ENCODE assay signal across 11 cellular contexts in the genomic region with DNA sequence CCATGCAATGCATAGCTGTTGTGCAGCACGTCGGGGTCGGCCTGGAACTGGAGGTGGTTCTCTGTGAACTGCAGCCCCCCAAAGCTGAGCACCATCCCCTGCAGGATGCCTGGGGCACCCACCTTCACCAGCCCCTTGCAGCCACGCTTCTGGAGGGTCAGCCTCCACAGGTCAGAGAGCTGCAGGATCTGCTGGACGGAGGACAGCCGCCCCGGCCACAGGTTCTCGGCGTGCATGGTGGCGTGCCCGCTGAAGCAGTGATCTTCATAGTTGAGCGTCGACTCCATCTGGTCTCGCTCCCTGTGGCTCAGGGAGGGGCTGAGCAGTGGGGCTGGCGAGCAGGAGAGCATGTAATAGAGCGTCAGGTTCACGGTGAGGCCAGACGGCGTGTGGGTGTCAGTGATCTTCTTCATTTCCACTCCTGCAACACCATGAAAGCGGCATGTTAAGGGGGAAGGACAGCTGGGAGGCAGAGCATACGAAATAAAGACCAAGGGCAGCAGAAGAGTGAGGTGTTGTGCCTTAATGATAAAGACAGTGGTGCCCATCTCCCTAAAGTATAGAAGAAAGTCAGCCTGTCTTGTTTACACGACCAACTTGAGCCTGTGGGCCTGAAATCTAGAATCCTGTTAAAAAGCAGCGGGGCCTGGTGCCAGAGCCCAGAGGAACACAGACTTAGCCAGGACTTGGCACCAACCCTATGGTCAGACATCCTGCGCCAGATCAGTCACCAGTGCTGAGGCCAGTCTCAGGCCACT. TPM values are rescaled to one million over a fixed set of nuclear protein-coding genes. Genes with fewer than 3 reads are reported as not detected.
DNase-seq lines count a peak whose midpoint lies in the region; ATAC-seq and TF ChIP-seq lines count a peak whose summit lies in the region.
"Had no signal": no experiment of that assay in that cellular context is flagged by ENCODE, and none has a peak within 500 bp of the region (broad histone marks: within the 10 kb centered on the region; RNA-seq: fewer than 3 reads in every experiment).

No MANE protein-coding gene starts in this region.

- no TSS peak for BruUV-seq in PC-3 (replicated peaks; lab: Mats Ljungman, UMichigan)

- H3K4me3 ChIP-seq in PC-3 (ENCODE audit: low read length), result peak overlapping the region; percentile 68; the same call in 1 of the 2 replicates
- H3K4me3 ChIP-seq in gastrocnemius medialis, result peak overlapping the region in 3 of 4 donors; percentile 6 to 54 (median 9)

- peak overlapping the region; percentile 76 for H3K4me3 Mint-ChIP-seq in activated CD8-positive, alpha-beta memory T cell treated with anti-CD3 and anti-CD28 coated beads, Interleukin-2, amount 10 ng/mL, durations not matched to agents 7 days and 5 days
- H3K4me3 Mint-ChIP-seq in effector memory CD8-positive, alpha-beta T cell, result peak overlapping the region; percentile 87 to 88

- in situ Hi-C loops in gastrocnemius medialis (cut with MboI; ENCODE audit: low sequenced_read_pairs in 4 of 4), result loop anchor here in 1 of 4 donors (10.0 kb wide), 1 partner anchor 52 kb away; no protein-coding TSS in a partner anchor

- no peaks in the 10 kb centered on the region for H3F3A ChIP-seq in PC-3 (ENCODE audit: low read length, unreplicated experiment)

- H3K27ac ChIP-seq in PC-3 (ENCODE audit: low read length), result no peak overlapping the region
- H3K27ac ChIP-seq in gastrocnemius medialis, result peak overlapping the region; percentile 72 to 97 (median 84)

- no peak for TF ChIP-seq CTCF in PC-3 (conservative IDR thresholded peaks at IDR 0.05; ENCODE audit: low read depth, low read length)
- TF ChIP-seq CTCF in gastrocnemius medialis (IDR thresholded peaks at IDR 0.05 in 4 of 5, conservative IDR thresholded peaks at IDR 0.05 in 1 of 5), result no peak

- H3K4me1 ChIP-seq in PC-3 (ENCODE audit: insufficient read depth, low read length) (peaks cover 40% of the 10 kb centered on the region), gastrocnemius medialis (peaks cover 67 to 74% of the 10 kb centered on the region in 2 donors)

- H3K36me3 Mint-ChIP-seq in activated CD8-positive, alpha-beta memory T cell treated with anti-CD3 and anti-CD28 coated beads, Interleukin-2, amount 10 ng/mL, durations not matched to agents 7 days and 5 days, result peaks cover 27% of the 10 kb centered on the region
- peaks cover 60% of the 10 kb centered on the region for H3K36me3 Mint-ChIP-seq in effector memory CD8-positive, alpha-beta T cell (ENCODE audit: insufficient read depth)

- H3K4me1 Mint-ChIP-seq in activated CD8-positive, alpha-beta memory T cell treated with anti-CD3 and anti-CD28 coated beads, Interleukin-2, amount 10 ng/mL, durations not matched to agents 7 days and 5 days, result peaks cover 45% of the 10 kb centered on the region
- H3K4me1 Mint-ChIP-seq in effector memory CD8-positive, alpha-beta T cell (ENCODE audit: low read depth in 2 of 2), result peaks cover 33 to 34% of the 10 kb centered on the region in 2 donors

- H3K9me2 ChIP-seq in PC-3 (replicated peaks; ENCODE audit: low read length), result no peaks in the 10 kb centered on the region

- no peaks in the 10 kb centered on the region for H3K27me3 ChIP-seq in PC-3 (ENCODE audit: low read length)
- no peaks in the 10 kb centered on the region for H3K27me3 ChIP-seq in gastrocnemius medialis

- CTCF ChIA-PET in activated CD8-positive, alpha-beta memory T cell treated with anti-CD3 and anti-CD28 coated beads, Interleukin-2, amount 10 ng/mL, durations not matched to agents 7 days and 5 days (lab: Charles Lee), result no interaction called here
- CTCF ChIA-PET in PC-3 (lab: Charles Lee), result no interaction called here

- peaks cover 26% of the 10 kb centered on the region for H4K20me1 ChIP-seq in PC-3 (ENCODE audit: low read length)

- H3K9ac ChIP-seq in PC-3 (ENCODE audit: low read length), result no peak overlapping the region

- H3K27ac Mint-ChIP-seq in activated CD8-positive, alpha-beta memory T cell treated with anti-CD3 and anti-CD28 coated beads, Interleukin-2, amount 10 ng/mL, durations not matched to agents 7 days and 5 days, result no peak overlapping the region
- peak overlapping the region in 1 of 2 donors; percentile 19 for H3K27ac Mint-ChIP-seq in effector memory CD8-positive, alpha-beta T cell

- TF ChIP-seq POLR2A in gastrocnemius medialis (IDR thresholded peaks at IDR 0.05), result no peak

- no peak for DNase-seq in activated CD8-positive, alpha-beta memory T cell treated with anti-CD3 and anti-CD28 coated beads, Interleukin-2, amount 10 ng/mL, durations not matched to agents 7 days and 5 days
- no peak for DNase-seq in activated CD8-positive, alpha-beta memory T cell treated with anti-CD3 and anti-CD28 coated beads, Interleukin-2, amount 50 U/mL, for 48 hours
- DNase-seq in PC-3 (no peak), gastrocnemius medialis (peak in 1 of 2 donors; percentile 73), NCI-H2029 treated with DMSO at 0.1 percent for 48 hours (lab: John Stamatoyannopoulos, UW) (no peak)
- no peak for DNase-seq in effector memory CD8-positive, alpha-beta T cell
- DNase-seq: foreskin melanocyte, GF-D8, NCI-H69 had no signal

- H3K79me2 ChIP-seq in PC-3 (ENCODE audit: low read length), result peaks cover 45% of the 10 kb centered on the region

- POLR2A ChIA-PET in PC-3 (lab: Charles Lee; ENCODE audit: unreplicated experiment), result no interaction called here

- no peak for ATAC-seq in activated CD8-positive, alpha-beta memory T cell treated with anti-CD3 and anti-CD28 coated beads, Interleukin-2, amount 10 ng/mL, durations not matched to agents 7 days and 5 days
- ATAC-seq in PC-3 (no peak), gastrocnemius medialis (peak in 1 of 2 donors; percentile 33), GM19452 (IDR thresholded peaks at IDR 0.05; ENCODE audit: unreplicated experiment) (no peak), GM19455 (IDR thresholded peaks at IDR 0.05; ENCODE audit: unreplicated experiment) (no peak)
- ATAC-seq in effector memory CD8-positive, alpha-beta T cell (replicated peaks), result no peak

- H3K9me3 ChIP-seq in PC-3 (ENCODE audit: low read length) (no peaks in the 10 kb centered on the region), gastrocnemius medialis (no peaks in the 10 kb centered on the region)

- peak overlapping the region; percentile 92 for H3K4me2 ChIP-seq in PC-3 (ENCODE audit: low read length)

- H3K36me3 ChIP-seq in PC-3 (ENCODE audit: low read depth, low read length), result peaks cover 9% of the 10 kb centered on the region; the same call in 1 of the 2 replicates
- H3K36me3 ChIP-seq in gastrocnemius medialis, result peaks cover 0 to 20% of the 10 kb centered on the region in 2 donors

- intact Hi-C loops in PC-3 (cut with micrococcal nuclease), result no loop called here
- intact Hi-C loops in gastrocnemius medialis (cut with DNase I; ENCODE audit: low total_unique reads), result no loop called here

- H3K9me3 Mint-ChIP-seq in activated CD8-positive, alpha-beta memory T cell treated with anti-CD3 and anti-CD28 coated beads, Interleukin-2, amount 10 ng/mL, durations not matched to agents 7 days and 5 days (ENCODE audit: low read depth), result no peaks in the 10 kb centered on the region
- no peaks in the 10 kb centered on the region for H3K9me3 Mint-ChIP-seq in effector memory CD8-positive, alpha-beta T cell

- H3K27me3 Mint-ChIP-seq in activated CD8-positive, alpha-beta memory T cell treated with anti-CD3 and anti-CD28 coated beads, Interleukin-2, amount 10 ng/mL, durations not matched to agents 7 days and 5 days, result no peaks in the 10 kb centered on the region
- H3K27me3 Mint-ChIP-seq in effector memory CD8-positive, alpha-beta T cell, result no peaks in the 10 kb centered on the region

- H2AFZ ChIP-seq in PC-3 (ENCODE audit: low read length), result no peak overlapping the region

RNA-seq across cellular contexts. Expression of gene KIAA2013, which starts 3.0 kb away (rescaled TPM):
- total RNA-seq in activated CD8-positive, alpha-beta memory T cell treated with anti-CD3 and anti-CD28 coated beads, Interleukin-2, amount 10 ng/mL, durations not matched to agents 7 days and 5 days, result 10 to 100 TPM; 44.2 to 44.6 TPM
- total RNA-seq in PC-3 (2014; rRNA removed), result 78.1 and 89.2 TPM in 2 replicates
- 100 to 1,000 TPM in 1 of 4 donors, 10 to 100 TPM in 3; 71.0 to 126 (median 85.1) TPM for total RNA-seq in gastrocnemius medialis

RNA-seq across cellular contexts. Expression of gene PLOD1, which starts 11.3 kb away (rescaled TPM):
- 10 to 100 TPM; 17.6 to 20.8 TPM for total RNA-seq in activated CD8-positive, alpha-beta memory T cell treated with anti-CD3 and anti-CD28 coated beads, Interleukin-2, amount 10 ng/mL, durations not matched to agents 7 days and 5 days
- total RNA-seq in PC-3 (2014; rRNA removed) (179 and 216 TPM in 2 replicates), gastrocnemius medialis (10 to 100 TPM; 23.9 to 66.5 (median 54.8) TPM)

RNA-seq across cellular contexts. Expression of gene MFN2, which starts 57.0 kb away (rescaled TPM):
- total RNA-seq in activated CD8-positive, alpha-beta memory T cell treated with anti-CD3 and anti-CD28 coated beads, Interleukin-2, amount 10 ng/mL, durations not matched to agents 7 days and 5 days, result 10 to 100 TPM; 57.7 to 67.5 TPM
- total RNA-seq in PC-3 (2014; rRNA removed) (97.8 and 101 TPM in 2 replicates), gastrocnemius medialis (100 to 1,000 TPM; 176 to 282 (median 217) TPM)
